1 cellular context compared by ENCODE assay signal in genomic region chr15:77476999-77477398, GRCh38.
TF ChIP-seq lines count a peak whose summit lies in the region.

No MANE protein-coding gene starts in this region.

TF ChIP-seq in K562, 482 proteins besides CTCF, POLR2A, EP300 and RAD21 (continued from another document):
- TF ChIP-seq CEBPG (CRISPR knock-in tag; IDR thresholded peaks at IDR 0.05) (no peak), CEBPG (tag; conservative IDR thresholded peaks at IDR 0.05 in 1 of 2, IDR thresholded peaks at IDR 0.05 in 1 of 2) (peak in 1 of 2 experiments; percentile 63; a peak in 2 of 4 replicates), CEBPB (tag; IDR thresholded peaks at IDR 0.05) (0 out of 2 replicates have a peak, but pooled peaks have one; percentile 20), ZNF324 (CRISPR knock-in tag; IDR thresholded peaks at IDR 0.05) (no peak), TCFL5 (CRISPR knock-in tag; conservative IDR thresholded peaks at IDR 0.05) (no peak), UBTF (IDR thresholded peaks at IDR 0.05; ENCODE audit: borderline replicate concordance in 1 of 2, low read depth in 2 of 2, low read length in 2 of 2) (no peak), USF2 (CRISPR knock-in tag; IDR thresholded peaks at IDR 0.05) (no peak)
